ENCODE assay signal across 3 cellular contexts in genomic region chr3:133732233-133732632, GRCh38.
TF ChIP-seq lines count a peak whose summit lies in the region.

No MANE protein-coding gene starts in this region.

TF ChIP-seq in K562, 482 proteins besides CTCF, POLR2A, EP300 and RAD21:
- TF ChIP-seq NFYB (IDR thresholded peaks at IDR 0.05; ENCODE audit: extremely low read depth, insufficient read length) (peak; percentile 72), C11orf30 (IDR thresholded peaks at IDR 0.05; ENCODE audit: low read depth) (peak; percentile 21; the same call in 1 of the 2 replicates), RBM25 (IDR thresholded peaks at IDR 0.05; ENCODE audit: low read depth, low read length, severe bottlenecking) (peak; percentile 12)
TF ChIP-seq in K562: peak in this region for 3; not testable (repeated sequence) for 479.

TF ChIP-seq in HepG2, 621 proteins besides CTCF, POLR2A, EP300 and RAD21:
- TF ChIP-seq NFYB (CRISPR knock-in tag; IDR thresholded peaks at IDR 0.05) = peak; percentile 64

TF ChIP-seq in liver, 16 proteins besides CTCF, POLR2A, EP300 and RAD21:
- TF ChIP-seq SP1 (IDR thresholded peaks at IDR 0.05) (peak; percentile 31), REST (IDR thresholded peaks at IDR 0.05) (peak; percentile 21)
TF ChIP-seq in liver: peak in this region for 2; not testable (repeated sequence) for 14.
